Comparison of ENCODE assay signal across 34 cellular contexts in genomic region chr17:44664867-44665266, GRCh38. TPM values are rescaled to one million over a fixed set of nuclear protein-coding genes. Genes with fewer than 3 reads are reported as not detected.
"Had no signal": no experiment of that assay in that cellular context is flagged by ENCODE, and none has a peak within 500 bp of the region (broad histone marks: within the 10 kb centered on the region; RNA-seq: fewer than 3 reads in every experiment).

No MANE protein-coding gene starts in this region.

- H3K27ac Mint-ChIP-seq: activated CD4-positive, alpha-beta memory T cell treated with anti-CD3 and anti-CD28 coated beads for 36 hours; activated CD4-positive, alpha-beta T cell treated with anti-CD3 and anti-CD28 coated beads for 36 hours; activated CD4-positive, alpha-beta T cell treated with anti-CD3 and anti-CD28 coated beads, Interleukin-2, amount 10 ng/mL, durations not matched to agents 24 days and 14 days; activated CD8-positive, alpha-beta memory T cell treated with anti-CD3 and anti-CD28 coated beads, Interleukin-2, amount 10 ng/mL, durations not matched to agents 7 days and 5 days; activated CD8-positive, alpha-beta T cell treated with anti-CD3 and anti-CD28 coated beads, Interleukin-2, amount 10 ng/mL, durations not matched to agents 7 days and 5 days; activated naive CD4-positive, alpha-beta T cell treated with anti-CD3 and anti-CD28 coated beads for 36 hours; activated naive CD4-positive, alpha-beta T cell treated with anti-CD3 and anti-CD28 coated beads, Interleukin-2, amount 50 U/mL, for 24 hours; activated naive CD8-positive, alpha-beta T cell treated with anti-CD3 and anti-CD28 coated beads for 36 hours; activated naive CD8-positive, alpha-beta T cell treated with anti-CD3 and anti-CD28 coated beads, Interleukin-2, amount 50 U/mL, for 24 hours; activated T-helper 1 cell treated with anti-CD3 and anti-CD28 coated beads, Interleukin-12 subunit alpha, Interleukin-12 subunit beta, Interleukin-2, Interleukin-4 antibody, amounts not matched to agents 30 ng/mL and 10 ng/mL and 1 ng/mL, durations not matched to agents 14 hours and 24 hours and 36 hours; activated T-helper 2 cell treated with anti-CD3 and anti-CD28 coated beads, Interferon-gamma antibody, Interleukin-2, Interleukin-4, amounts not matched to agents 10 μg/mL and 5 μg/mL and 100 μg/mL, durations not matched to agents 14 hours and 24 hours and 36 hours had no signal

- H3K27me3 Mint-ChIP-seq: activated naive CD4-positive, alpha-beta T cell treated with anti-CD3 and anti-CD28 coated beads, Interleukin-2, amount 50 U/mL, for 24 hours had no signal

- H3K36me3 ChIP-seq: adrenal gland, esophagus squamous epithelium, gastroesophageal sphincter, heart right ventricle had no signal

- H3K9me3 Mint-ChIP-seq: activated CD4-positive, alpha-beta memory T cell treated with anti-CD3 and anti-CD28 coated beads for 36 hours; activated CD4-positive, alpha-beta T cell treated with anti-CD3 and anti-CD28 coated beads, Interleukin-2, amount 10 ng/mL, durations not matched to agents 24 days and 14 days; activated naive CD4-positive, alpha-beta T cell treated with anti-CD3 and anti-CD28 coated beads for 36 hours; activated naive CD4-positive, alpha-beta T cell treated with anti-CD3 and anti-CD28 coated beads, Interleukin-2, amount 50 U/mL, for 24 hours; activated naive CD8-positive, alpha-beta T cell treated with anti-CD3 and anti-CD28 coated beads for 36 hours; activated naive CD8-positive, alpha-beta T cell treated with anti-CD3 and anti-CD28 coated beads, Interleukin-2, amount 50 U/mL, for 24 hours; activated T-helper 1 cell treated with anti-CD3 and anti-CD28 coated beads, Interleukin-12 subunit alpha, Interleukin-12 subunit beta, Interleukin-2, Interleukin-4 antibody, amounts not matched to agents 30 ng/mL and 10 ng/mL and 1 ng/mL, durations not matched to agents 14 hours and 24 hours and 36 hours; activated T-helper 2 cell treated with anti-CD3 and anti-CD28 coated beads, Interferon-gamma antibody, Interleukin-2, Interleukin-4, amounts not matched to agents 10 μg/mL and 5 μg/mL and 100 μg/mL, durations not matched to agents 14 hours and 24 hours and 36 hours had no signal

- FAIRE-seq: colon, endometrium, endothelial cell of umbilical vein had no signal

- H3K4me3 ChIP-seq: adrenal gland, body of pancreas, esophagus squamous epithelium, gastroesophageal sphincter, heart right ventricle had no signal

- H3K4me1 ChIP-seq: adrenal gland, body of pancreas, esophagus squamous epithelium, gastroesophageal sphincter, heart right ventricle had no signal

- H3K36me3 Mint-ChIP-seq: activated CD4-positive, alpha-beta memory T cell treated with anti-CD3 and anti-CD28 coated beads for 36 hours; activated CD8-positive, alpha-beta memory T cell treated with anti-CD3 and anti-CD28 coated beads, Interleukin-2, amount 10 ng/mL, durations not matched to agents 7 days and 5 days; activated naive CD4-positive, alpha-beta T cell treated with anti-CD3 and anti-CD28 coated beads, Interleukin-2, amount 50 U/mL, for 24 hours; activated naive CD8-positive, alpha-beta T cell treated with anti-CD3 and anti-CD28 coated beads for 36 hours had no signal

- H3K4me1 Mint-ChIP-seq: activated CD4-positive, alpha-beta T cell treated with anti-CD3 and anti-CD28 coated beads, Interleukin-2, amount 10 ng/mL, durations not matched to agents 24 days and 14 days; activated CD8-positive, alpha-beta memory T cell treated with anti-CD3 and anti-CD28 coated beads, Interleukin-2, amount 10 ng/mL, durations not matched to agents 7 days and 5 days; activated naive CD4-positive, alpha-beta T cell treated with anti-CD3 and anti-CD28 coated beads, Interleukin-2, amount 50 U/mL, for 24 hours had no signal

- H3K27me3 ChIP-seq: adrenal gland, body of pancreas had no signal

- ATAC-seq: activated CD4-positive, alpha-beta T cell treated with anti-CD3 and anti-CD28 coated beads for 36 hours; activated CD8-positive, alpha-beta memory T cell treated with anti-CD3 and anti-CD28 coated beads, Interleukin-2, amount 10 ng/mL, durations not matched to agents 7 days and 5 days; activated CD8-positive, alpha-beta T cell treated with anti-CD3 and anti-CD28 coated beads, Interleukin-2, amount 10 ng/mL, durations not matched to agents 7 days and 5 days; activated naive CD8-positive, alpha-beta T cell treated with anti-CD3 and anti-CD28 coated beads, Interleukin-2, amount 50 U/mL, for 24 hours; body of pancreas; gastroesophageal sphincter; heart right ventricle had no signal

- H3K4me3 Mint-ChIP-seq: activated CD4-positive, alpha-beta memory T cell treated with anti-CD3 and anti-CD28 coated beads for 36 hours; activated CD4-positive, alpha-beta T cell treated with anti-CD3 and anti-CD28 coated beads for 36 hours; activated CD4-positive, alpha-beta T cell treated with anti-CD3 and anti-CD28 coated beads, Interleukin-2, amount 10 ng/mL, durations not matched to agents 24 days and 14 days; activated CD8-positive, alpha-beta memory T cell treated with anti-CD3 and anti-CD28 coated beads, Interleukin-2, amount 10 ng/mL, durations not matched to agents 7 days and 5 days; activated CD8-positive, alpha-beta T cell treated with anti-CD3 and anti-CD28 coated beads, Interleukin-2, amount 10 ng/mL, durations not matched to agents 7 days and 5 days; activated naive CD4-positive, alpha-beta T cell treated with anti-CD3 and anti-CD28 coated beads for 36 hours; activated naive CD4-positive, alpha-beta T cell treated with anti-CD3 and anti-CD28 coated beads, Interleukin-2, amount 50 U/mL, for 24 hours; activated naive CD8-positive, alpha-beta T cell treated with anti-CD3 and anti-CD28 coated beads for 36 hours; activated naive CD8-positive, alpha-beta T cell treated with anti-CD3 and anti-CD28 coated beads, Interleukin-2, amount 50 U/mL, for 24 hours; activated T-helper 1 cell treated with anti-CD3 and anti-CD28 coated beads, Interleukin-12 subunit alpha, Interleukin-12 subunit beta, Interleukin-2, Interleukin-4 antibody, amounts not matched to agents 30 ng/mL and 10 ng/mL and 1 ng/mL, durations not matched to agents 14 hours and 24 hours and 36 hours had no signal

- H3K27ac ChIP-seq: adrenal gland, body of pancreas, epithelial cell of prostate, esophagus squamous epithelium, gastroesophageal sphincter, heart right ventricle had no signal

- DNase-seq: activated CD4-positive, alpha-beta memory T cell treated with anti-CD3 and anti-CD28 coated beads for 36 hours; activated CD4-positive, alpha-beta T cell treated with anti-CD3 and anti-CD28 coated beads for 36 hours; activated CD4-positive, alpha-beta T cell treated with anti-CD3 and anti-CD28 coated beads, Interleukin-2, amount 10 ng/mL, durations not matched to agents 24 days and 14 days; activated CD4-positive, CD25-positive, alpha-beta regulatory T cell; activated CD4-positive, CD25-positive, alpha-beta regulatory T cell treated with anti-CD3 and anti-CD28 coated beads, Interleukin-2, amount 50 U/mL, for 72 hours; activated CD8-positive, alpha-beta memory T cell treated with anti-CD3 and anti-CD28 coated beads, Interleukin-2, amount 10 ng/mL, durations not matched to agents 7 days and 5 days; activated CD8-positive, alpha-beta memory T cell treated with anti-CD3 and anti-CD28 coated beads, Interleukin-2, amount 50 U/mL, for 4 hours; activated CD8-positive, alpha-beta T cell treated with anti-CD3 and anti-CD28 coated beads, Interleukin-2, amount 10 ng/mL, durations not matched to agents 7 days and 5 days; activated effector memory CD4-positive, alpha-beta T cell treated with anti-CD3 and anti-CD28 coated beads, Interleukin-2, amount 50 U/mL, for 16 hours; activated naive CD4-positive, alpha-beta T cell treated with anti-CD3 and anti-CD28 coated beads for 36 hours; activated naive CD8-positive, alpha-beta T cell treated with anti-CD3 and anti-CD28 coated beads for 36 hours; activated naive CD8-positive, alpha-beta T cell treated with anti-CD3 and anti-CD28 coated beads, Interleukin-2, amount 50 U/mL, for 24 hours; activated T-cell treated with anti-CD3 and anti-CD28 coated beads, Interleukin-2, amount 50 U/mL, for 1 hour; activated T-cell treated with anti-CD3 and anti-CD28 coated beads, Interleukin-2, amount 50 U/mL, for 48 hours; adrenal gland; amygdala; aorta; body of pancreas; caudate nucleus; cortex of kidney; effector CD8-positive, alpha-beta T cell; esophagus squamous epithelium; foreskin melanocyte; heart right ventricle; T-helper 2 cell had no signal

- H3K9me3 ChIP-seq: adrenal gland, body of pancreas, esophagus squamous epithelium, gastroesophageal sphincter, heart right ventricle had no signal

RNA-seq across cellular contexts. Expression of gene MEIOC, which starts 8.6 kb away (rescaled TPM):
- total RNA-seq: activated CD8-positive, alpha-beta memory T cell treated with anti-CD3 and anti-CD28 coated beads, Interleukin-2, amount 10 ng/mL, durations not matched to agents 7 days and 5 days; adrenal gland; aorta; body of pancreas; dermis microvascular lymphatic vessel endothelial cell had no signal
- polyA plus RNA-seq: aorta had no signal
